28 cellular contexts compared by ENCODE assay signal in the genomic region with DNA sequence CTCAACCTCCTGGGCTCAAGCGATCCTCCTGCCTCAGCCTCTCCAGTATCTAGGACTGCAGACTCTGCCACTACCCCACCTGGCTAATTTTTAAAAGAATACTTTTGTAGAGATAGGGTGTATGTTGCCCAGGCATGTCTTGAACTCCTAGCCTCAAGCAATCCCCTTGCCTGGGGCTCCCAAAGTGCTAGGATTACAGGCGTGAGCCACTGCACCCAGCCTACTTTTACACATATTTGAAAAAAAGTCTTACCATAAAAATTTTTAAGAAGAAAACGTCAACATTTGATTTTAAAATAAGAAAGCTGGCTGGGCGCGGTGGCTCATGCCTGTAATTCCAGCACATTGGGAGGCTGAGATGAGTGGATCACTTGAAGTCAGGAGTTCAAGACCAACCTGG.
"Had no signal": no experiment of that assay in that cellular context is flagged by ENCODE, and none has a peak within 500 bp of the region (broad histone marks: within the 10 kb centered on the region; RNA-seq: fewer than 3 reads in every experiment).

No MANE protein-coding gene starts in this region.

- H3K9ac ChIP-seq: neural progenitor cell, parathyroid adenoma had no signal

- DNase-seq: naive B cell; naive thymus-derived CD8-positive, alpha-beta T cell; natural killer cell; nephron progenitor cell; nucleus accumbens; occipital lobe; ovary; pancreas; posterior cingulate gyrus; psoas muscle; retina; right cardiac atrium; right lobe of liver; sigmoid colon; small intestine; spleen; stimulated activated CD4-positive, alpha-beta T cell treated with anti-CD3 and anti-CD28 coated beads, Interleukin-12 subunit alpha, Interleukin-12 subunit beta, amount 100 ng/mL, for 4 hours; stimulated activated CD4-positive, alpha-beta T cell treated with anti-CD3 and anti-CD28 coated beads, Interleukin-15, amount 100 ng/mL, for 24 hours; stimulated activated CD4-positive, alpha-beta T cell treated with anti-CD3 and anti-CD28 coated beads, Interleukin-1b, Interleukin-23, amount 100 ng/mL, for 48 hours had no signal

- H3K27ac ChIP-seq: neural progenitor cell, neutrophil, ovary, pancreas, parathyroid adenoma, prostate gland, psoas muscle, right atrium auricular region, right lobe of liver, skin epidermis, spleen had no signal

- H3K36me3 ChIP-seq: ovary, prostate gland, right atrium auricular region had no signal

- H2AFZ ChIP-seq: neural progenitor cell, parathyroid adenoma had no signal

- FAIRE-seq: pancreas, small intestine had no signal

- H3K4me2 ChIP-seq: neural progenitor cell, smooth muscle cell had no signal

- H3K27me3 ChIP-seq: neural progenitor cell, neutrophil, ovary, pancreas, right atrium auricular region, right lobe of liver, sigmoid colon, spleen had no signal

- H3K4me3 ChIP-seq: neural progenitor cell, ovary, pancreas, prostate gland, psoas muscle, right atrium auricular region, right lobe of liver, sigmoid colon, skin epidermis, smooth muscle cell, spleen had no signal

- H3K4me1 ChIP-seq: neural progenitor cell, prostate gland had no signal

- ATAC-seq: naive thymus-derived CD4-positive, alpha-beta T cell; naive thymus-derived CD8-positive, alpha-beta T cell; natural killer cell; natural killer cell treated with Interleukin-12 subunit alpha and Interleukin-12 subunit beta and Interleukin-15 and Interleukin-18, amount 100 ng/mL, for 72 hours; right cardiac atrium had no signal

- H3K9me3 ChIP-seq: neutrophil, ovary, pancreas, prostate gland, psoas muscle, right atrium auricular region, right lobe of liver, sigmoid colon, spleen had no signal
